In genomic region chr7:128115821-128116723, GRCh38 we compare ENCODE assay signal across 1 cellular context.
TF ChIP-seq lines count a peak whose summit lies in the region.

No MANE protein-coding gene starts in this region.

TF ChIP-seq in GM23338, 12 proteins besides CTCF, POLR2A, EP300 and RAD21 (continued from another document):
- TF ChIP-seq, protein P1, sequence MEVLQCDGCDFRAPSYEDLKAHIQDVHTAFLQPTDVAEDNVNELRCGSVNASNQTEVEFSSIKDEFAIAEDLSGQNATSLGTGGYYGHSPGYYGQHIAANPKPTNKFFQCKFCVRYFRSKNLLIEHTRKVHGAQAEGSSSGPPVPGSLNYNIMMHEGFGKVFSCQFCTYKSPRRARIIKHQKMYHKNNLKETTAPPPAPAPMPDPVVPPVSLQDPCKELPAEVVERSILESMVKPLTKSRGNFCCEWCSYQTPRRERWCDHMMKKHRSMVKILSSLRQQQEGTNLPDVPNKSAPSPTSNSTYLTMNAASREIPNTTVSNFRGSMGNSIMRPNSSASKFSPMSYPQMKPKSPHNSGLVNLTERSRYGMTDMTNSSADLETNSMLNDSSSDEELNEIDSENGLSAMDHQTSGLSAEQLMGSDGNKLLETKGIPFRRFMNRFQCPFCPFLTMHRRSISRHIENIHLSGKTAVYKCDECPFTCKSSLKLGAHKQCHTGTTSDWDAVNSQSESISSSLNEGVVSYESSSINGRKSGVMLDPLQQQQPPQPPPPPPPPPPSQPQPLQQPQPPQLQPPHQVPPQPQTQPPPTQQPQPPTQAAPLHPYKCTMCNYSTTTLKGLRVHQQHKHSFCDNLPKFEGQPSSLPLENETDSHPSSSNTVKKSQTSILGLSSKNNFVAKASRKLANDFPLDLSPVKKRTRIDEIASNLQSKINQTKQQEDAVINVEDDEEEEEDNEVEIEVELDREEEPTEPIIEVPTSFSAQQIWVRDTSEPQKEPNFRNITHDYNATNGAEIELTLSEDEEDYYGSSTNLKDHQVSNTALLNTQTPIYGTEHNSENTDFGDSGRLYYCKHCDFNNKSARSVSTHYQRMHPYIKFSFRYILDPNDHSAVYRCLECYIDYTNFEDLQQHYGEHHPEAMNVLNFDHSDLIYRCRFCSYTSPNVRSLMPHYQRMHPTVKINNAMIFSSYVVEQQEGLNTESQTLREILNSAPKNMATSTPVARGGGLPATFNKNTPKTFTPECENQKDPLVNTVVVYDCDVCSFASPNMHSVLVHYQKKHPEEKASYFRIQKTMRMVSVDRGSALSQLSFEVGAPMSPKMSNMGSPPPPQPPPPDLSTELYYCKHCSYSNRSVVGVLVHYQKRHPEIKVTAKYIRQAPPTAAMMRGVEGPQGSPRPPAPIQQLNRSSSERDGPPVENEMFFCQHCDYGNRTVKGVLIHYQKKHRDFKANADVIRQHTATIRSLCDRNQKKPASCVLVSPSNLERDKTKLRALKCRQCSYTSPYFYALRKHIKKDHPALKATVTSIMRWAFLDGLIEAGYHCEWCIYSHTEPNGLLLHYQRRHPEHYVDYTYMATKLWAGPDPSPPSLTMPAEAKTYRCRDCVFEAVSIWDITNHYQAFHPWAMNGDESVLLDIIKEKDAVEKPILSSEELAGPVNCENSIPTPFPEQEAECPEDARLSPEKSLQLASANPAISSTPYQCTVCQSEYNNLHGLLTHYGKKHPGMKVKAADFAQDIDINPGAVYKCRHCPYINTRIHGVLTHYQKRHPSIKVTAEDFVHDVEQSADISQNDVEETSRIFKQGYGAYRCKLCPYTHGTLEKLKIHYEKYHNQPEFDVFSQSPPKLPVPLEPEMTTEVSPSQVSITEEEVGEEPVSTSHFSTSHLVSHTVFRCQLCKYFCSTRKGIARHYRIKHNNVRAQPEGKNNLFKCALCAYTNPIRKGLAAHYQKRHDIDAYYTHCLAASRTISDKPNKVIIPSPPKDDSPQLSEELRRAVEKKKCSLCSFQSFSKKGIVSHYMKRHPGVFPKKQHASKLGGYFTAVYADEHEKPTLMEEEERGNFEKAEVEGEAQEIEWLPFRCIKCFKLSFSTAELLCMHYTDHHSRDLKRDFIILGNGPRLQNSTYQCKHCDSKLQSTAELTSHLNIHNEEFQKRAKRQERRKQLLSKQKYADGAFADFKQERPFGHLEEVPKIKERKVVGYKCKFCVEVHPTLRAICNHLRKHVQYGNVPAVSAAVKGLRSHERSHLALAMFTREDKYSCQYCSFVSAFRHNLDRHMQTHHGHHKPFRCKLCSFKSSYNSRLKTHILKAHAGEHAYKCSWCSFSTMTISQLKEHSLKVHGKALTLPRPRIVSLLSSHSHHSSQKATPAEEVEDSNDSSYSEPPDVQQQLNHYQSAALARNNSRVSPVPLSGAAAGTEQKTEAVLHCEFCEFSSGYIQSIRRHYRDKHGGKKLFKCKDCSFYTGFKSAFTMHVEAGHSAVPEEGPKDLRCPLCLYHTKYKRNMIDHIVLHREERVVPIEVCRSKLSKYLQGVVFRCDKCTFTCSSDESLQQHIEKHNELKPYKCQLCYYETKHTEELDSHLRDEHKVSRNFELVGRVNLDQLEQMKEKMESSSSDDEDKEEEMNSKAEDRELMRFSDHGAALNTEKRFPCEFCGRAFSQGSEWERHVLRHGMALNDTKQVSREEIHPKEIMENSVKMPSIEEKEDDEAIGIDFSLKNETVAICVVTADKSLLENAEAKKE (CRISPR knock-in tag; IDR thresholded peaks at IDR 0.05) = no peak
- no peak for TF ChIP-seq NANOG (IDR thresholded peaks at IDR 0.05; ENCODE audit: borderline replicate concordance)
